8 cellular contexts compared by ENCODE assay signal in genomic region chr16:67842509-67843342, GRCh38.
DNase-seq lines count a peak whose midpoint lies in the region; ATAC-seq and TF ChIP-seq lines count a peak whose summit lies in the region.

No MANE protein-coding gene starts in this region.

- H3F3A ChIP-seq in SU-DHL-6 (ENCODE audit: insufficient read depth), result peaks cover 22% of the 10 kb centered on the region

- no peaks in the 10 kb centered on the region for H3K9me3 ChIP-seq in BLaER1 treated with 17β-estradiol and CSF1 and Interleukin-3, amounts not matched to agents 10 nM and 100 nM (replicated peaks in 1 of 11)
- H3K9me3 ChIP-seq in SU-DHL-6 (ENCODE audit: insufficient read depth, low read length), result no peaks in the 10 kb centered on the region

- peak overlapping the region; percentile 46 for H2AFZ ChIP-seq in SU-DHL-6 (ENCODE audit: low read depth, low read length, severe bottlenecking)

- TF ChIP-seq CTCF in SU-DHL-6 (IDR thresholded peaks at IDR 0.05; ENCODE audit: insufficient read depth, low read length, poor library complexity, severe bottlenecking), result peak; percentile 37

- H3K79me2 ChIP-seq in SU-DHL-6 (ENCODE audit: insufficient read depth, low read length), result peaks cover 35% of the 10 kb centered on the region

- peak overlapping the region; percentile 83 to 99 (median 93) for H3K9ac ChIP-seq in BLaER1 treated with 17β-estradiol and CSF1 and Interleukin-3, amounts not matched to agents 10 nM and 100 nM
- H3K9ac ChIP-seq in SU-DHL-6 (ENCODE audit: low read length) (peak overlapping the region; percentile 96), rectal smooth muscle tissue (ENCODE audit: low read length) (peak overlapping the region; percentile 70)

- TF ChIP-seq POLR2A in GM19099 (IDR thresholded peaks at IDR 0.05; ENCODE audit: extremely low read depth, insufficient read length, low read depth), result peak; percentile 11

- no peaks in the 10 kb centered on the region for H3K36me3 ChIP-seq in BLaER1 treated with 17β-estradiol and CSF1 and Interleukin-3, amounts not matched to agents 10 nM and 100 nM
- no peaks in the 10 kb centered on the region for H3K36me3 ChIP-seq in SU-DHL-6 (ENCODE audit: low read length)
- no peaks in the 10 kb centered on the region for H3K36me3 ChIP-seq in rectal smooth muscle tissue (ENCODE audit: control insufficient read depth, insufficient read depth, low read length)

- peak; percentile 49 for DNase-seq in amniotic epithelial cell (ENCODE audit: low read depth)
- peak; percentile 64 for DNase-seq in hepatic stellate cell (ENCODE audit: low spot score)

- H3K27me3 ChIP-seq in BLaER1 treated with 17β-estradiol and CSF1 and Interleukin-3, amounts not matched to agents 10 nM and 100 nM, result no peaks in the 10 kb centered on the region
- H3K27me3 ChIP-seq in SU-DHL-6 (ENCODE audit: low read length) (no peaks in the 10 kb centered on the region), rectal smooth muscle tissue (ENCODE audit: control insufficient read depth, insufficient read depth, low read length) (no peaks in the 10 kb centered on the region)

- H4K20me1 ChIP-seq in BLaER1 treated with 17β-estradiol and CSF1 and Interleukin-3, amounts not matched to agents 10 nM and 100 nM, result peaks cover 11 to 44% (median 28%) of the 10 kb centered on the region in 11 experiments; a peak in 20 of 22 replicates
- H4K20me1 ChIP-seq in SU-DHL-6 (ENCODE audit: low read depth, low read length), result peaks cover 3% of the 10 kb centered on the region; the same call in 1 of the 2 replicates

- no peaks in the 10 kb centered on the region for H3K9me2 ChIP-seq in SU-DHL-6 (replicated peaks; ENCODE audit: insufficient read depth, low read length)

- peak overlapping the region; percentile 55 to 98 (median 76) for H3K4me3 ChIP-seq in BLaER1 treated with 17β-estradiol and CSF1 and Interleukin-3, amounts not matched to agents 10 nM and 100 nM
- H3K4me3 ChIP-seq in SU-DHL-6 (ENCODE audit: insufficient read depth, low read length, poor library complexity, severe bottlenecking), result peak overlapping the region; percentile 85
- H3K4me3 ChIP-seq in rectal smooth muscle tissue (ENCODE audit: low read length), result peak overlapping the region; percentile 98

- peak; percentile 17 for ATAC-seq in HG03460 (IDR thresholded peaks at IDR 0.05; ENCODE audit: unreplicated experiment)
- ATAC-seq in GM18870 (IDR thresholded peaks at IDR 0.05; ENCODE audit: unreplicated experiment), result no peak

- H3K4me1 ChIP-seq in BLaER1 treated with 17β-estradiol and CSF1 and Interleukin-3, amounts not matched to agents 10 nM and 100 nM, result peaks cover 32 to 41% (median 38%) of the 10 kb centered on the region in 10 experiments
- peaks cover 37% of the 10 kb centered on the region for H3K4me1 ChIP-seq in rectal smooth muscle tissue (ENCODE audit: control insufficient read depth, insufficient read depth, low read length)

- peak overlapping the region; percentile 82 to 94 (median 89) for H3K27ac ChIP-seq in BLaER1 treated with 17β-estradiol and CSF1 and Interleukin-3, amounts not matched to agents 10 nM and 100 nM
- H3K27ac ChIP-seq in SU-DHL-6 (ENCODE audit: low read depth, low read length), result peak overlapping the region; percentile 92
- peak overlapping the region; percentile 100 for H3K27ac ChIP-seq in rectal smooth muscle tissue (ENCODE audit: low read depth, low read length)

- H3K4me2 ChIP-seq in BLaER1 treated with 17β-estradiol and CSF1 and Interleukin-3, amounts not matched to agents 10 nM and 100 nM, result peak overlapping the region; percentile 90 to 100 (median 98)
- peak overlapping the region; percentile 85 for H3K4me2 ChIP-seq in SU-DHL-6 (ENCODE audit: low read depth, low read length, poor library complexity, severe bottlenecking)
